1 cellular context compared by ENCODE assay signal in genomic region chr2:119586085-119586484, GRCh38.
TF ChIP-seq lines count a peak whose summit lies in the region.

No MANE protein-coding gene starts in this region.

TF ChIP-seq in WTC11, 78 proteins besides CTCF, POLR2A, EP300 and RAD21 (continued from another document):
- no peak for TF ChIP-seq FOXP4 (CRISPR knock-in tag; IDR thresholded peaks at IDR 0.05)
- no peak for TF ChIP-seq ZNF121 (CRISPR knock-in tag; IDR thresholded peaks at IDR 0.05)
- no peak for TF ChIP-seq USF2 (CRISPR knock-in tag; IDR thresholded peaks at IDR 0.05)
- no peak for TF ChIP-seq ATF1 (CRISPR knock-in tag; IDR thresholded peaks at IDR 0.05)
- no peak for TF ChIP-seq USF1 (CRISPR knock-in tag; IDR thresholded peaks at IDR 0.05)
